10 cellular contexts compared by ENCODE assay signal in genomic region chr2:197209274-197209673, GRCh38.
DNase-seq lines count a peak whose midpoint lies in the region; ATAC-seq, FAIRE-seq and TF ChIP-seq lines count a peak whose summit lies in the region.
"Had no signal": no experiment of that assay in that cellular context is flagged by ENCODE, and none has a peak within 500 bp of the region (broad histone marks: within the 10 kb centered on the region; RNA-seq: fewer than 3 reads in every experiment).

No MANE protein-coding gene starts in this region.

- peak overlapping the region; percentile 16 for H3K27ac Mint-ChIP-seq in astrocyte (ENCODE audit: unreplicated experiment)
- H3K27ac Mint-ChIP-seq in nephron = peak overlapping the region; percentile 55 to 74 (median 70)

- no peak for TF ChIP-seq CTCF in astrocyte (IDR thresholded peaks at IDR 0.05; ENCODE audit: insufficient read depth, low read depth, low read length)
- TF ChIP-seq CTCF in nephron (IDR thresholded peaks at IDR 0.05; ENCODE audit: unreplicated experiment in 3 of 3) = no peak
- TF ChIP-seq CTCF in prostate gland (IDR thresholded peaks at IDR 0.05) = no peak

- no peaks in the 10 kb centered on the region for H3K36me3 ChIP-seq in astrocyte (ENCODE audit: insufficient read depth, low read length)
- no peaks in the 10 kb centered on the region for H3K36me3 ChIP-seq in prostate gland

- in situ Hi-C loops in Caki2 (cut with HindIII; ENCODE audit: low pct_unique_long_range_greater_than_20kb, low sequenced_read_pairs) = no loop called here

- H3K4me3 Mint-ChIP-seq in astrocyte (ENCODE audit: unreplicated experiment) (no peak overlapping the region), nephron (no peak overlapping the region)

- peaks cover 35% of the 10 kb centered on the region for H3K4me1 Mint-ChIP-seq in astrocyte (ENCODE audit: low read depth, unreplicated experiment)
- peaks cover 88% of the 10 kb centered on the region for H3K4me1 Mint-ChIP-seq in nephron

- H3K9me3 ChIP-seq in astrocyte (ENCODE audit: insufficient read depth, low read depth, low read length) (no peaks in the 10 kb centered on the region), prostate gland (no peaks in the 10 kb centered on the region)

- H3K27me3 ChIP-seq in astrocyte (ENCODE audit: insufficient read depth, low read length) (no peaks in the 10 kb centered on the region), prostate gland (replicated peaks; ENCODE audit: insufficient read depth) (no peaks in the 10 kb centered on the region)

- no peaks in the 10 kb centered on the region for H3K36me3 Mint-ChIP-seq in astrocyte (ENCODE audit: low read depth, unreplicated experiment)
- no peaks in the 10 kb centered on the region for H3K36me3 Mint-ChIP-seq in nephron (ENCODE audit: low read depth)

- H3K9me3 Mint-ChIP-seq in astrocyte (ENCODE audit: unreplicated experiment) (peaks cover 3% of the 10 kb centered on the region), nephron (no peaks in the 10 kb centered on the region)

- FAIRE-seq in astrocyte (lab: Jason Lieb, UNC) = no peak

- H3K4me2 ChIP-seq in astrocyte (ENCODE audit: low read length) = no peak overlapping the region

- H3K79me2 ChIP-seq in astrocyte (ENCODE audit: insufficient read depth, low read length) = no peaks in the 10 kb centered on the region

- TF ChIP-seq POLR2A in prostate gland (IDR thresholded peaks at IDR 0.05) = no peak

- H2AFZ ChIP-seq in astrocyte (ENCODE audit: low read depth, low read length) = no peak overlapping the region

- DNase-seq in Caki2 (ENCODE audit: low read depth) = peak; percentile 79
- DNase-seq in astrocyte (ENCODE audit: low read depth) = no peak
- DNase-seq in posterior cingulate gyrus = no peak
- DNase-seq in NCI-H345 (lab: John Stamatoyannopoulos, UW) = no peak
- no peak for DNase-seq in prostate gland (ENCODE audit: low spot score)
- DNase-seq: DMS53, occipital lobe had no signal

- H3K4me3 ChIP-seq in astrocyte (ENCODE audit: insufficient read depth, low read depth, low read length) (no peak overlapping the region), prostate gland (no peak overlapping the region)

- H3K27ac ChIP-seq in astrocyte (ENCODE audit: low read depth, low read length) (no peak overlapping the region), prostate gland (no peak overlapping the region)

- intact Hi-C loops in posterior cingulate gyrus (cut with DNase I) = no loop called here
- intact Hi-C loops in prostate gland (cut with DNase I) = no loop called here

- WGBS in prostate gland = 60% methylated on average over 2 of the region's 2 CpGs

- no peak overlapping the region for H3K9ac ChIP-seq in astrocyte (ENCODE audit: low read length)

- H3K27me3 Mint-ChIP-seq in astrocyte (ENCODE audit: low read depth, unreplicated experiment) (no peaks in the 10 kb centered on the region), nephron (ENCODE audit: low read depth) (no peaks in the 10 kb centered on the region)

- no peaks in the 10 kb centered on the region for H4K20me1 ChIP-seq in astrocyte (ENCODE audit: insufficient read depth, low read length)

- ATAC-seq in HG03571 (IDR thresholded peaks at IDR 0.05; ENCODE audit: unreplicated experiment) = peak; percentile 27
- no peak for ATAC-seq in GM19395 (IDR thresholded peaks at IDR 0.05; ENCODE audit: unreplicated experiment)

- peaks cover 7% of the 10 kb centered on the region for H3K4me1 ChIP-seq in astrocyte (ENCODE audit: insufficient read depth, low read length)
- no peaks in the 10 kb centered on the region for H3K4me1 ChIP-seq in prostate gland (replicated peaks)
